Comparison of ENCODE assay signal across 1 cellular context in genomic region chr7:98254516-98254915, GRCh38.
TF ChIP-seq lines count a peak whose summit lies in the region.

No MANE protein-coding gene starts in this region.

TF ChIP-seq in GM23338, 12 proteins besides CTCF, POLR2A, EP300 and RAD21:
- TF ChIP-seq ZNF114 (CRISPR knock-in tag; IDR thresholded peaks at IDR 0.05) (no peak), ZNF331 (CRISPR knock-in tag; IDR thresholded peaks at IDR 0.05; ENCODE audit: low read depth) (no peak), EZH2phosphoT487 (IDR thresholded peaks at IDR 0.05; ENCODE audit: unreplicated experiment) (no peak), ETS1 (IDR thresholded peaks at IDR 0.05) (no peak), NANOG (IDR thresholded peaks at IDR 0.05; ENCODE audit: borderline replicate concordance) (no peak), JUNB (IDR thresholded peaks at IDR 0.05; ENCODE audit: unreplicated experiment) (no peak), ZNF462 (CRISPR knock-in tag; IDR thresholded peaks at IDR 0.05) (no peak), EZH2 (IDR thresholded peaks at IDR 0.05; ENCODE audit: low read depth, unreplicated experiment) (no peak), STAT1 (IDR thresholded peaks at IDR 0.05; ENCODE audit: unreplicated experiment) (no peak), POLR2AphosphoS5 (IDR thresholded peaks at IDR 0.05; ENCODE audit: low read depth) (no peak), CREB1 (CRISPR knock-in tag; IDR thresholded peaks at IDR 0.05; ENCODE audit: low read depth) (no peak), REST (IDR thresholded peaks at IDR 0.05; ENCODE audit: unreplicated experiment) (no peak)
